Comparison of ENCODE assay signal across 1 cellular context in genomic region chr3:107431298-107432012, GRCh38.
TF ChIP-seq lines count a peak whose summit lies in the region.

No MANE protein-coding gene starts in this region.

TF ChIP-seq in HepG2, 621 proteins besides CTCF, POLR2A, EP300 and RAD21 (continued from another document and continues in another):
- TF ChIP-seq AHDC1 (CRISPR knock-in tag; IDR thresholded peaks at IDR 0.05; ENCODE audit: borderline replicate concordance) (no peak), ZNF607 (CRISPR knock-in tag; IDR thresholded peaks at IDR 0.05; ENCODE audit: borderline replicate concordance) (0 out of 2 replicates have a peak, but pooled peaks have one; percentile 24), ZNF652 (CRISPR knock-in tag; IDR thresholded peaks at IDR 0.05; ENCODE audit: borderline replicate concordance, low read depth) (no peak), SMAD9 (CRISPR knock-in tag; IDR thresholded peaks at IDR 0.05) (no peak), FUBP1 (CRISPR knock-in tag; IDR thresholded peaks at IDR 0.05; ENCODE audit: borderline replicate concordance) (no peak), TP53 (CRISPR knock-in tag; conservative IDR thresholded peaks at IDR 0.05) (no peak), YEATS2 (CRISPR knock-in tag; IDR thresholded peaks at IDR 0.05; ENCODE audit: borderline replicate concordance) (no peak), GABPB1 (CRISPR knock-in tag; IDR thresholded peaks at IDR 0.05) (peak; percentile 56; the same call in 1 of the 2 replicates), PHF21A (CRISPR knock-in tag; IDR thresholded peaks at IDR 0.05) (0 out of 2 replicates have a peak, but pooled peaks have one; percentile 25), IKZF5 (CRISPR knock-in tag; IDR thresholded peaks at IDR 0.05) (no peak), SUZ12 (IDR thresholded peaks at IDR 0.05; ENCODE audit: low read depth, low read length) (no peak), ZBTB33 (CRISPR knock-in tag; IDR thresholded peaks at IDR 0.05) (no peak), IKZF1 (IDR thresholded peaks at IDR 0.05) (no peak), GMEB1 (CRISPR knock-in tag; IDR thresholded peaks at IDR 0.05; ENCODE audit: borderline replicate concordance) (no peak), PATZ1 (CRISPR knock-in tag; IDR thresholded peaks at IDR 0.05) (no peak), ZNF747 (CRISPR knock-in tag; IDR thresholded peaks at IDR 0.05; ENCODE audit: borderline replicate concordance) (no peak), ZNF275 (CRISPR knock-in tag; IDR thresholded peaks at IDR 0.05; ENCODE audit: borderline replicate concordance) (no peak), TRIM24 (CRISPR knock-in tag; IDR thresholded peaks at IDR 0.05) (no peak), ZNF383 (CRISPR knock-in tag; IDR thresholded peaks at IDR 0.05; ENCODE audit: borderline replicate concordance) (no peak), GFI1 (CRISPR knock-in tag; IDR thresholded peaks at IDR 0.05; ENCODE audit: borderline replicate concordance) (no peak), SAFB2 (CRISPR knock-in tag; IDR thresholded peaks at IDR 0.05; ENCODE audit: borderline replicate concordance, low read depth) (0 out of 2 replicates have a peak, but pooled peaks have one; percentile 7), ZBTB8A (CRISPR knock-in tag; IDR thresholded peaks at IDR 0.05; ENCODE audit: borderline replicate concordance, low read depth) (no peak), ZNF414 (CRISPR knock-in tag; IDR thresholded peaks at IDR 0.05) (no peak), TFDP1 (CRISPR knock-in tag; IDR thresholded peaks at IDR 0.05; ENCODE audit: borderline replicate concordance) (no peak), SNRNP70 (IDR thresholded peaks at IDR 0.05; ENCODE audit: low read depth, low read length) (no peak), NCOA5 (CRISPR knock-in tag; IDR thresholded peaks at IDR 0.05) (no peak), ZNF230 (CRISPR knock-in tag; IDR thresholded peaks at IDR 0.05) (no peak), ZBTB34 (CRISPR knock-in tag; IDR thresholded peaks at IDR 0.05) (no peak), MBNL3 (CRISPR knock-in tag; conservative IDR thresholded peaks at IDR 0.05) (no peak), PAXIP1 (CRISPR knock-in tag; conservative IDR thresholded peaks at IDR 0.05) (no peak), GABPA (IDR thresholded peaks at IDR 0.05; ENCODE audit: low read depth, low read length) (peak; percentile 28; the same call in 1 of the 2 replicates), GABPA (CRISPR knock-in tag; IDR thresholded peaks at IDR 0.05; ENCODE audit: low read depth) (no peak), ZNF777 (CRISPR knock-in tag; IDR thresholded peaks at IDR 0.05) (peak; percentile 70)
